9 cellular contexts compared by ENCODE assay signal in the genomic region with DNA sequence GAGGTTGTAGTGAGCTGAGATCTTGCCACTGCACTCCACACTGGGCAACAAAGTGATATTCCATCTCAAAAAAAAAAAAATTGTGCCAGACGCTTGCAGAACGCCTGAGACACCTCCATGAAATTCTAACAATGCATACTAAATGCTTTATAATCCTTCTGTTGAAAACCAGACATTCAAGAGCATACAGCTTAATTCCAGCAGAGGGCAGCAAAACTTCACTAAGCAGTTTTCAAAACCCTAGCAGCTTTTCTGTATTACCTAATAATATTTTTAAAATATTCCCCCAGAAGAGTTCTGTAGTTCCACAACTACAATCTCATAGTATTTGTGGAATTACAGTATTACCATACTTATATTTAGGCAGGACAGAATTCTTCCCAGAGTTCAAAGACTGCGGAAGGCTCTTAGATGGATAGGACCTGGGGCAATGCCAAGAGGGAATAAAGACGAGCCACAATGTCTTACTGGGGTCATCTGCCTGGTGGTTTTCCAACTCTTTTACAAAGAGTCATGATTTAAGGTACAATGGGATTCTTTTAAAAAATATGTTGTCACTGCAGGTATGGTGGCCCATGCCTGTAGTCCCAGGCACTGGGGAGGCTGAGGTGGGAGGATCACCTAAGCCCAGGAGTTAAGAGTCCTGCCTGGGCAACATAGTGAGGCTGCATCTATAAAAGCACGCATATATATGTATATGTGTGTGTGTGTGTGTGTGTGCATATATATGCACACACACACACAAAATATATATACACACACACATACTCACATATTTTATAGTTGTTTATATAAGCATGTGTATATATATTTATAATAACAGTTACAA. TPM values are rescaled to one million over a fixed set of nuclear protein-coding genes. Genes with fewer than 3 reads are reported as not detected.
DNase-seq lines count a peak whose midpoint lies in the region; ATAC-seq, FAIRE-seq and TF ChIP-seq lines count a peak whose summit lies in the region.
"Had no signal": no experiment of that assay in that cellular context is flagged by ENCODE, and none has a peak within 500 bp of the region (broad histone marks: within the 10 kb centered on the region; RNA-seq: fewer than 3 reads in every experiment).

No MANE protein-coding gene starts in this region.

- peak; percentile 61 for ATAC-seq in K562

- no peaks in the 10 kb centered on the region for H3K4me1 ChIP-seq in K562 (replicated peaks in 1 of 2; ENCODE audit: control insufficient read depth in 2 of 2, insufficient read depth in 2 of 2, low read length in 2 of 2)
- H3K4me1 ChIP-seq: BLaER1 had no signal

- no peaks in the 10 kb centered on the region for H3K9me1 ChIP-seq in K562 (ENCODE audit: control insufficient read depth, insufficient read depth, low read length)

- H3K4me2 ChIP-seq in K562 (ENCODE audit: insufficient read depth, low read length), result no peak overlapping the region
- H3K4me2 ChIP-seq: BLaER1 had no signal

- no peak overlapping the region for H3K27ac ChIP-seq in RWPE1
- no peak overlapping the region for H3K27ac ChIP-seq in K562 (ENCODE audit: extremely low read depth, low read depth, low read length)
- H3K27ac ChIP-seq: BLaER1 had no signal

- intact Hi-C loops in K562 (cut with micrococcal nuclease), result loop anchor here (1.0 kb wide), 2 partner anchors 100 to 287 kb away; no protein-coding TSS in a partner anchor

- POLR2A ChIA-PET in RWPE1 (lab: Yijun Ruan, JAX; ENCODE audit: low non-redundant PET), result no interaction called here
- POLR2A ChIA-PET in K562 (lab: Yijun Ruan, JAX), result interaction anchor here (0.6 to 0.9 kb wide), 2 partner anchors 20 to 281 kb away, joined by 4 to 6 read pairs; no protein-coding TSS in a partner anchor

- no peaks in the 10 kb centered on the region for H3K27me3 ChIP-seq in K562 (ENCODE audit: control insufficient read depth in 2 of 2, insufficient read depth in 2 of 2, low read length in 2 of 2)
- H3K27me3 ChIP-seq: BLaER1 had no signal

- TF ChIP-seq POLR2A in K562 (conservative IDR thresholded peaks at IDR 0.05), result no peak

- DNase-seq in NCI-H1417 (lab: John Stamatoyannopoulos, UW) (peak; percentile 15 to 75 (median 64)), NCI-H1417 treated with DMSO at 0.1 percent for 48 hours (lab: John Stamatoyannopoulos, UW) (no peak), LHCN-M2 (ENCODE audit: low read depth) (peak; percentile 61), RWPE1 (ENCODE audit: low spot score) (peak; percentile 46), K562 (ENCODE audit: extremely low read depth in 1 of 4, low spot score in 3 of 4) (peak; percentile 7 to 61 (median 13)), iPS-NIHi11 (ENCODE audit: low spot score) (peak; percentile 54), GM19238 (ENCODE audit: insufficient read length, low spot score) (no peak)
- peak; percentile 23 for DNase-seq in stimulated activated CD4-positive, alpha-beta T cell treated with anti-CD3 and anti-CD28 coated beads, Interleukin-1b, Interleukin-23, amount 100 ng/mL, for 48 hours

- TF ChIP-seq CTCF in RWPE1 (conservative IDR thresholded peaks at IDR 0.05; ENCODE audit: low read depth), result peak; percentile 81
- peak; percentile 49 to 88 (median 52); a peak in 5 of 6 replicates for TF ChIP-seq CTCF in K562 (IDR thresholded peaks at IDR 0.05 in 2 of 3, conservative IDR thresholded peaks at IDR 0.05 in 1 of 3; ENCODE audit: insufficient read depth in 2 of 3, low read depth in 1 of 3, low read length in 3 of 3)

- in situ Hi-C loops in K562 (cut with MboI), result loop anchor here (5.0 kb wide), 1 partner anchor 290 kb away; no protein-coding TSS in a partner anchor

- no peaks in the 10 kb centered on the region for H3K36me3 ChIP-seq in K562 (ENCODE audit: control insufficient read depth, insufficient read depth, low read length)
- H3K36me3 ChIP-seq: BLaER1 had no signal

- H2AFZ ChIP-seq in K562 (ENCODE audit: low read depth, low read length), result no peak overlapping the region

- CTCF ChIA-PET in RWPE1 (lab: Yijun Ruan, JAX) (interaction anchor here (0.6 to 2.0 kb wide), 15 partner anchors 18 to 454 kb away, joined by 3 to 27 read pairs (median 4); a partner anchor contains a TSS), K562 (lab: Yijun Ruan, JAX; ENCODE audit: low intra/inter-chr PET ratio) (interaction anchor here (0.7 to 2.1 kb wide), 4 partner anchors 97 to 486 kb away, joined by 4 to 26 read pairs (median 10); a partner anchor contains a TSS)

- BruUV-seq in K562 (replicated peaks; lab: Mats Ljungman, UMichigan), result no TSS peak

- WGBS in K562 (ENCODE audit: insufficient coverage, low coverage, missing lambda C conversion rate), result 4% methylated on average over 5 of the region's 5 CpGs

- no peak for TF ChIP-seq EP300 in K562 (IDR thresholded peaks at IDR 0.05; ENCODE audit: low read length)

- TF ChIP-seq RAD21 in K562 (CRISPR knock-in tag; conservative IDR thresholded peaks at IDR 0.05 in 1 of 2, IDR thresholded peaks at IDR 0.05 in 1 of 2), result peak; percentile 79 to 87

- FAIRE-seq in K562 (lab: Jason Lieb, UNC), result peak; percentile 67

- no peak overlapping the region for H3K4me3 ChIP-seq in K562
- H3K4me3 ChIP-seq: BLaER1 had no signal

- H3K9me3 ChIP-seq in K562 (replicated peaks; ENCODE audit: control insufficient read depth, insufficient read depth, low read depth, low read length), result no peaks in the 10 kb centered on the region
- H3K9me3 ChIP-seq: BLaER1 had no signal

- H3K79me2 ChIP-seq in K562 (ENCODE audit: control insufficient read depth, insufficient read depth, low read length), result no peaks in the 10 kb centered on the region

- H3K9ac ChIP-seq in K562 (ENCODE audit: insufficient read depth in 1 of 2, low read depth in 2 of 2, low read length in 2 of 2), result no peak overlapping the region
- H3K9ac ChIP-seq: BLaER1 had no signal

- no peaks in the 10 kb centered on the region for H4K20me1 ChIP-seq in K562 (replicated peaks; ENCODE audit: control insufficient read depth, insufficient read depth, low read length)
- H4K20me1 ChIP-seq: BLaER1 had no signal

TF ChIP-seq in K562, 482 proteins besides CTCF, POLR2A, EP300 and RAD21:
- TF ChIP-seq, protein P1, sequence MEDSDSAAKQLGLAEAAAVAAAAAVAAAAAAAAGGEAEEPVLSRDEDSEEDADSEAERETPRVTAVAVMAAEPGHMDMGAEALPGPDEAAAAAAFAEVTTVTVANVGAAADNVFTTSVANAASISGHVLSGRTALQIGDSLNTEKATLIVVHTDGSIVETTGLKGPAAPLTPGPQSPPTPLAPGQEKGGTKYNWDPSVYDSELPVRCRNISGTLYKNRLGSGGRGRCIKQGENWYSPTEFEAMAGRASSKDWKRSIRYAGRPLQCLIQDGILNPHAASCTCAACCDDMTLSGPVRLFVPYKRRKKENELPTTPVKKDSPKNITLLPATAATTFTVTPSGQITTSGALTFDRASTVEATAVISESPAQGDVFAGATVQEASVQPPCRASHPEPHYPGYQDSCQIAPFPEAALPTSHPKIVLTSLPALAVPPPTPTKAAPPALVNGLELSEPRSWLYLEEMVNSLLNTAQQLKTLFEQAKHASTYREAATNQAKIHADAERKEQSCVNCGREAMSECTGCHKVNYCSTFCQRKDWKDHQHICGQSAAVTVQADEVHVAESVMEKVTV (CRISPR knock-in tag; IDR thresholded peaks at IDR 0.05), result peak; percentile 83
- no peak for TF ChIP-seq NUFIP1 (IDR thresholded peaks at IDR 0.05; ENCODE audit: partially characterized antibody)
- no peak for TF ChIP-seq FUS (optimal IDR thresholded peaks at IDR 0.05; ENCODE audit: low read depth, low read length)
- TF ChIP-seq, protein P2, sequence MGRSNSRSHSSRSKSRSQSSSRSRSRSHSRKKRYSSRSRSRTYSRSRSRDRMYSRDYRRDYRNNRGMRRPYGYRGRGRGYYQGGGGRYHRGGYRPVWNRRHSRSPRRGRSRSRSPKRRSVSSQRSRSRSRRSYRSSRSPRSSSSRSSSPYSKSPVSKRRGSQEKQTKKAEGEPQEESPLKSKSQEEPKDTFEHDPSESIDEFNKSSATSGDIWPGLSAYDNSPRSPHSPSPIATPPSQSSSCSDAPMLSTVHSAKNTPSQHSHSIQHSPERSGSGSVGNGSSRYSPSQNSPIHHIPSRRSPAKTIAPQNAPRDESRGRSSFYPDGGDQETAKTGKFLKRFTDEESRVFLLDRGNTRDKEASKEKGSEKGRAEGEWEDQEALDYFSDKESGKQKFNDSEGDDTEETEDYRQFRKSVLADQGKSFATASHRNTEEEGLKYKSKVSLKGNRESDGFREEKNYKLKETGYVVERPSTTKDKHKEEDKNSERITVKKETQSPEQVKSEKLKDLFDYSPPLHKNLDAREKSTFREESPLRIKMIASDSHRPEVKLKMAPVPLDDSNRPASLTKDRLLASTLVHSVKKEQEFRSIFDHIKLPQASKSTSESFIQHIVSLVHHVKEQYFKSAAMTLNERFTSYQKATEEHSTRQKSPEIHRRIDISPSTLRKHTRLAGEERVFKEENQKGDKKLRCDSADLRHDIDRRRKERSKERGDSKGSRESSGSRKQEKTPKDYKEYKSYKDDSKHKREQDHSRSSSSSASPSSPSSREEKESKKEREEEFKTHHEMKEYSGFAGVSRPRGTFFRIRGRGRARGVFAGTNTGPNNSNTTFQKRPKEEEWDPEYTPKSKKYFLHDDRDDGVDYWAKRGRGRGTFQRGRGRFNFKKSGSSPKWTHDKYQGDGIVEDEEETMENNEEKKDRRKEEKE (IDR thresholded peaks at IDR 0.05; ENCODE audit: borderline replicate concordance in 1 of 2, control insufficient read depth in 1 of 2, low read depth in 2 of 2, low read length in 1 of 2), result no peak
- peak; percentile 44; the same call in 1 of the 2 replicates for TF ChIP-seq SMC3 (conservative IDR thresholded peaks at IDR 0.05; ENCODE audit: insufficient read depth, low read depth, low read length)

RNA-seq across cellular contexts. Expression of a gene that starts 19.6 kb away (rescaled TPM):
- total RNA-seq in LHCN-M2 (2014; rRNA removed), result 58.7 and 72.3 TPM in 2 replicates
- polyA plus RNA-seq in LHCN-M2 (2012), result 11.9 TPM
- 25.8 and 79.9 TPM in 2 replicates for total RNA-seq in K562 (2011; cell fraction: chromatin; rRNA removed; ENCODE audit: low replicate concordance)
- 14.0 and 17.0 TPM in 2 replicates for total RNA-seq in K562 (2011; cell fraction: nucleolus; rRNA removed)
- total RNA-seq in K562 (2011; cell fraction: nucleoplasm; rRNA removed), result 25.2 and 33.6 TPM in 2 replicates
- 29.4 and 34.2 TPM in 2 replicates for total RNA-seq in K562 (2014; rRNA removed)
- total RNA-seq in K562 (2014; rRNA removed; fragmentation: Illumina TruSeq; extraction: Trizol), result 64.1 and 68.7 TPM in 2 replicates
- total RNA-seq in K562 (2015; rRNA removed; fragmentation: Illumina TruSeq; extraction: Trizol), result 59.7 and 64.0 TPM in 2 replicates
- 33.4 and 33.7 TPM in 2 replicates for total RNA-seq in K562 (2021)
- 22.5 and 38.8 TPM in 2 replicates for polyA plus RNA-seq in K562 (2011; rRNA removed)
- polyA plus RNA-seq in K562 (2011; cell fraction: cytosol; rRNA removed), result 8.3 and 11.3 TPM in 2 replicates
- polyA plus RNA-seq in K562 (2011; cell fraction: nucleus; rRNA removed), result 13.0 and 13.8 TPM in 2 replicates
- 23.9 and 24.4 TPM in 2 replicates for polyA plus RNA-seq in K562 (2012)
- polyA plus RNA-seq in K562 (2014; fragmentation: Illumina TruSeq; extraction: Trizol), result 35.6 and 45.6 TPM in 2 replicates
- 10 to 100 TPM; 16.4 to 16.8 TPM for polyA plus RNA-seq in K562 (2014; fragmentation: Nextera tagmentation; extraction: Ambion mirVana)
- 29.6 and 32.8 TPM in 2 replicates for polyA plus RNA-seq in K562 (2014; rRNA removed)
- 60.3 and 72.1 TPM in 2 replicates for polyA minus RNA-seq in K562 (2011; rRNA and poly(A)+ RNA removed)
- 27.4 and 34.2 TPM in 2 replicates for polyA minus RNA-seq in K562 (2011; cell fraction: cytosol; rRNA and poly(A)+ RNA removed)
- 17.1 and 21.9 TPM in 2 replicates for polyA minus RNA-seq in K562 (2011; cell fraction: nucleus; rRNA and poly(A)+ RNA removed)

Comparison
In these comparisons a context has a peak if more than half of its experiments do, and no peak if none do; other contexts are left out.
1. DNase-seq: peak in NCI-H1417 (3 of 3), LHCN-M2 (single experiment), RWPE1 (single experiment), K562 (4 of 4), iPS-NIHi11 (single experiment) and stimulated activated CD4-positive, alpha-beta T cell treated with anti-CD3 and anti-CD28 coated beads, Interleukin-1b, Interleukin-23, amount 100 ng/mL, for 48 hours (single experiment); none in NCI-H1417 treated with DMSO at 0.1 percent for 48 hours (single experiment) and GM19238 (single experiment).